ENCODE assay signal across 3 cellular contexts in genomic region chr10:47656732-47657131, GRCh38.
DNase-seq lines count a peak whose midpoint lies in the region; ATAC-seq, FAIRE-seq and TF ChIP-seq lines count a peak whose summit lies in the region.
"Not testable (repeated sequence)": the region's sequence is repeated elsewhere in the genome, so short reads cannot be mapped to it uniquely, and the experiment has no call there.

No MANE protein-coding gene starts in this region.

- ATAC-seq in PC-3 (peak; percentile 76), HepG2 (peak; percentile 65; the same call in 2 of the 3 replicates)

- TF ChIP-seq CTCF in PC-3 (conservative IDR thresholded peaks at IDR 0.05; ENCODE audit: low read depth, low read length); HepG2 (CRISPR knock-in tag; IDR thresholded peaks at IDR 0.05): not testable (repeated sequence)

- TF ChIP-seq RAD21 in HepG2 (CRISPR knock-in tag; IDR thresholded peaks at IDR 0.05) = not testable (repeated sequence)

- not testable (repeated sequence) for H4K20me1 ChIP-seq in PC-3 (ENCODE audit: low read length); HepG2 (ENCODE audit: insufficient read depth, low read length)

- not testable (repeated sequence) for H3F3A ChIP-seq in PC-3 (ENCODE audit: low read length, unreplicated experiment)

- in situ Hi-C loops in HepG2 (cut with HindIII; ENCODE audit: extremely low pct_ligation_motif_present, low pct_unique_long_range_greater_than_20kb) = not testable (repeated sequence)

- CTCF ChIA-PET in PC-3 (lab: Charles Lee); HepG2 (lab: Yijun Ruan, JAX; ENCODE audit: low intra/inter-chr PET ratio, low total read pairs): not testable (repeated sequence)

- not testable (repeated sequence) for DNase-seq in PC-3; HepG2 (ENCODE audit: low spot score); small intestine

- not testable (repeated sequence) for H3K9me3 ChIP-seq in PC-3 (ENCODE audit: low read length); HepG2 (ENCODE audit: low read length); small intestine (ENCODE audit: control insufficient read depth, low read depth)

- not testable (repeated sequence) for H2AFZ ChIP-seq in PC-3 (ENCODE audit: low read length); HepG2 (ENCODE audit: low read length)

- not testable (repeated sequence) for H3K36me3 ChIP-seq in PC-3 (ENCODE audit: low read depth, low read length); HepG2 (replicated peaks in 1 of 2; ENCODE audit: control insufficient read depth in 1 of 2, insufficient read depth in 2 of 2, low read length in 2 of 2); small intestine (ENCODE audit: control insufficient read depth in 2 of 2, insufficient read depth in 2 of 2, low read length in 2 of 2)

- H3K27me3 ChIP-seq in PC-3 (ENCODE audit: low read length); HepG2 (ENCODE audit: control insufficient read depth in 1 of 2, insufficient read depth in 2 of 2, low read length in 2 of 2); small intestine (ENCODE audit: control insufficient read depth in 2 of 2, insufficient read depth in 2 of 2, low read length in 2 of 2): not testable (repeated sequence)

- H3K9ac ChIP-seq in PC-3 (ENCODE audit: low read length); HepG2 (ENCODE audit: insufficient read depth, low read depth, low read length): not testable (repeated sequence)

- BruUV-seq in PC-3 (replicated peaks; lab: Mats Ljungman, UMichigan); HepG2 (replicated peaks; lab: Mats Ljungman, UMichigan): not testable (repeated sequence)

- FAIRE-seq in HepG2 (lab: Jason Lieb, UNC) = not testable (repeated sequence)
- FAIRE-seq in small intestine (lab: Jason Lieb, UNC) = peak; percentile 74

- 20% methylated on average over 1 of the region's 2 CpGs for WGBS in HepG2 (ENCODE audit: low lambda C conversion rate)
- no CpG with 5 or more reads among the region's 2 CpGs for WGBS in small intestine, 3 donors

- not testable (repeated sequence) for H3K4me2 ChIP-seq in PC-3 (ENCODE audit: low read length); HepG2 (ENCODE audit: low read depth, low read length)

- not testable (repeated sequence) for H3K9me2 ChIP-seq in PC-3 (replicated peaks; ENCODE audit: low read length)

- H3K79me2 ChIP-seq in PC-3 (ENCODE audit: low read length); HepG2 (ENCODE audit: insufficient read depth, low read length): not testable (repeated sequence)

- TF ChIP-seq EP300 in HepG2 (IDR thresholded peaks at IDR 0.05; ENCODE audit: low read depth in 2 of 2, low read length in 2 of 2); HepG2 (CRISPR knock-in tag; IDR thresholded peaks at IDR 0.05; ENCODE audit: borderline replicate concordance): not testable (repeated sequence)

- not testable (repeated sequence) for H3K4me1 ChIP-seq in PC-3 (ENCODE audit: insufficient read depth, low read length); HepG2 (ENCODE audit: insufficient read depth, low read length); small intestine (ENCODE audit: control insufficient read depth in 2 of 2, insufficient read depth in 1 of 2, low read depth in 1 of 2, low read length in 1 of 2)

- intact Hi-C loops in PC-3 (cut with micrococcal nuclease); HepG2 (cut with micrococcal nuclease; ENCODE audit: unreplicated experiment): not testable (repeated sequence)

- POLR2A ChIA-PET in PC-3 (lab: Charles Lee; ENCODE audit: unreplicated experiment); HepG2 (lab: Yijun Ruan, JAX): not testable (repeated sequence)

- not testable (repeated sequence) for H3K27ac ChIP-seq in PC-3 (ENCODE audit: low read length); HepG2 (ENCODE audit: extremely low read length, insufficient read depth, low read length); small intestine (ENCODE audit: low read depth in 1 of 2, low read length in 1 of 2)

- not testable (repeated sequence) for H3K4me3 ChIP-seq in PC-3 (ENCODE audit: low read length); HepG2 (replicated peaks in 1 of 3; ENCODE audit: insufficient read depth in 1 of 3, low read depth in 2 of 3, low read length in 3 of 3); small intestine (ENCODE audit: low read depth in 1 of 2, low read length in 2 of 2)

- not testable (repeated sequence) for TF ChIP-seq POLR2A in HepG2 (IDR thresholded peaks at IDR 0.05; ENCODE audit: insufficient read depth in 1 of 2, low read depth in 2 of 2, low read length in 2 of 2)

TF ChIP-seq in HepG2, 621 proteins besides CTCF, POLR2A, EP300 and RAD21:
- not testable (repeated sequence) for TF ChIP-seq SOX13 (IDR thresholded peaks at IDR 0.05)
- peak in 1 of 2 experiments; percentile 37; a peak in 1 of 4 replicates for TF ChIP-seq SOX13 (CRISPR knock-in tag; conservative IDR thresholded peaks at IDR 0.05 in 1 of 2, IDR thresholded peaks at IDR 0.05 in 1 of 2)
TF ChIP-seq in HepG2: peak in this region for 1; not testable (repeated sequence) for 620.
